10 cellular contexts compared by ENCODE assay signal in the genomic region with DNA sequence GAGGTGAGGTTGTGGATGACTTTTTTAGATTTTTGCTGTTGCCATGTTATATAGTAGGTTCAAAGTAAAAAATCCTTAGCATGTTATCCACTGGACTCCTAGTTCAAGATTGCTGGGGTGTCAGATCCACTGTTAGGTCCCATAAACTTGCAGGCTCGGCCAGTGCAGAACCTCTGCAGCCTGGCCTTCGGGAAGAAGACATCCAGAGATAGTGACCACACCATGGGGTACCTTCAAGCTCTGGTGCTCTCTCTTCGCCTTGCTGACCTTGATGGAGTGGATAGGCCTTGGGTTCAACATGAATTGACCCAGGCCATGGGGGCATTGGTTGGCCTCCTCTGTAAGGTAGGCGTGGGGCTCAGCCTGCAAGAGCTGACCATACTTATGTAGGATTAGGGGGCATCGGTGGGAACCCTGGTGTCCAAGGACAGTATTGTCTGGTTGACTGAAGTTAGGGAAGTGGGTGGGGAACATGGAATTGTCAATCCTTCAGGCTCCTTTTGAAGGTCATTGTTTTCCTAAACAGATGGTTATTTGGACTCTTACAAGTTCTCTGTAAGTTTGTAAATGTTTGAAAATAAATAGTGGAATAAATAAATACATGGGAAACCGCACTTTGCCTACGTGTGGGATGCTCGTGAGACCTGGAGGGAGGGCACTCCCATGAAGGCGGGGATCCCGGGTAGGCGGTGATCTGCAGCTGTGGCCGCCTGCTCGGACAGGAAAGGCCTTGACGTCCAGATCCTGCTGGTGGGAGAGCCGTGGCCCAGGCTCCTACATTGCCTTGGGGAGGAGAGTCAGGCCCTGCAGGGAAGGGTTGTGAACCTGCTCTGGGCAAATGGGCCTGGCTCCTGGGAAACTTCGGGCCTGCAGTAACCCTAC. TPM values are rescaled to one million over a fixed set of nuclear protein-coding genes. Genes with fewer than 3 reads are reported as not detected.
DNase-seq lines count a peak whose midpoint lies in the region; ATAC-seq and TF ChIP-seq lines count a peak whose summit lies in the region.
"Had no signal": no experiment of that assay in that cellular context is flagged by ENCODE, and none has a peak within 500 bp of the region (broad histone marks: within the 10 kb centered on the region; RNA-seq: fewer than 3 reads in every experiment).

No MANE protein-coding gene starts in this region.

- H3K9me3 ChIP-seq in liver (ENCODE audit: control insufficient read depth in 4 of 4, low read length in 3 of 4) (no peaks in the 10 kb centered on the region), thoracic aorta (no peaks in the 10 kb centered on the region)
- H3K9me3 ChIP-seq: transverse colon had no signal

- TF ChIP-seq RAD21 in liver (IDR thresholded peaks at IDR 0.05), result no peak

- peaks cover 84% of the 10 kb centered on the region for H3K4me1 Mint-ChIP-seq in activated CD4-positive, alpha-beta T cell treated with anti-CD3 and anti-CD28 coated beads, Interleukin-2, amount 10 ng/mL, durations not matched to agents 7 days and 5 days
- peaks cover 94% of the 10 kb centered on the region for H3K4me1 Mint-ChIP-seq in activated naive CD8-positive, alpha-beta T cell treated with anti-CD3 and anti-CD28 coated beads, Interleukin-2, amount 50 U/mL, for 24 hours

- peaks cover 24 to 53% (median 37%) of the 10 kb centered on the region in 4 donors for H3K4me1 ChIP-seq in liver (ENCODE audit: control insufficient read depth in 4 of 4, insufficient read depth in 4 of 4, low read length in 3 of 4)
- peaks cover 75 to 93% of the 10 kb centered on the region in 2 donors for H3K4me1 ChIP-seq in thoracic aorta (ENCODE audit: control insufficient read depth in 1 of 2, low read depth in 2 of 2)

- H3K27me3 ChIP-seq in liver (ENCODE audit: control insufficient read depth in 4 of 4, insufficient read depth in 4 of 4, low read length in 3 of 4) (no peaks in the 10 kb centered on the region), thoracic aorta (replicated peaks; ENCODE audit: insufficient read depth) (no peaks in the 10 kb centered on the region)
- H3K27me3 ChIP-seq: transverse colon had no signal

- POLR2A ChIA-PET in activated CD4-positive, alpha-beta T cell treated with anti-CD3 and anti-CD28 coated beads, Interleukin-2, amount 10 ng/mL, durations not matched to agents 7 days and 5 days (lab: Charles Lee), result interaction anchor here (0.7 kb wide), 1 partner anchor 38 kb away, joined by 3 read pairs; no protein-coding TSS in a partner anchor

- peak overlapping the region; percentile 31 for H3K4me3 Mint-ChIP-seq in activated CD4-positive, alpha-beta T cell treated with anti-CD3 and anti-CD28 coated beads, Interleukin-2, amount 10 ng/mL, durations not matched to agents 7 days and 5 days
- no peak overlapping the region for H3K4me3 Mint-ChIP-seq in activated naive CD8-positive, alpha-beta T cell treated with anti-CD3 and anti-CD28 coated beads, Interleukin-2, amount 50 U/mL, for 24 hours

- peaks cover 3% of the 10 kb centered on the region for H3K36me3 Mint-ChIP-seq in activated CD4-positive, alpha-beta T cell treated with anti-CD3 and anti-CD28 coated beads, Interleukin-2, amount 10 ng/mL, durations not matched to agents 7 days and 5 days (ENCODE audit: low read depth)
- peaks cover 2% of the 10 kb centered on the region for H3K36me3 Mint-ChIP-seq in activated naive CD8-positive, alpha-beta T cell treated with anti-CD3 and anti-CD28 coated beads, Interleukin-2, amount 50 U/mL, for 24 hours (ENCODE audit: low read depth)

- WGBS in liver, result 84% methylated on average over 16 of the region's 16 CpGs

- no peaks in the 10 kb centered on the region for H3K9me3 Mint-ChIP-seq in activated CD4-positive, alpha-beta T cell treated with anti-CD3 and anti-CD28 coated beads, Interleukin-2, amount 10 ng/mL, durations not matched to agents 7 days and 5 days
- H3K9me3 Mint-ChIP-seq in activated naive CD8-positive, alpha-beta T cell treated with anti-CD3 and anti-CD28 coated beads, Interleukin-2, amount 50 U/mL, for 24 hours, result no peaks in the 10 kb centered on the region

- no peak overlapping the region for H3K9ac ChIP-seq in liver (ENCODE audit: low read depth in 1 of 2, low read length in 2 of 2)

- TF ChIP-seq CTCF in liver (IDR thresholded peaks at IDR 0.05; ENCODE audit: low read depth, low read length, missing input control), result no peak
- TF ChIP-seq CTCF in thoracic aorta (IDR thresholded peaks at IDR 0.05), result no peak

- H3K27me3 Mint-ChIP-seq in activated CD4-positive, alpha-beta T cell treated with anti-CD3 and anti-CD28 coated beads, Interleukin-2, amount 10 ng/mL, durations not matched to agents 7 days and 5 days, result no peaks in the 10 kb centered on the region
- no peaks in the 10 kb centered on the region for H3K27me3 Mint-ChIP-seq in activated naive CD8-positive, alpha-beta T cell treated with anti-CD3 and anti-CD28 coated beads, Interleukin-2, amount 50 U/mL, for 24 hours

- DNase-seq in activated CD4-positive, alpha-beta T cell treated with anti-CD3 and anti-CD28 coated beads, Interleukin-2, amount 10 ng/mL, durations not matched to agents 7 days and 5 days, result no peak
- DNase-seq in activated CD4-positive, alpha-beta T cell treated with anti-CD3 and anti-CD28 coated beads for 4 hours, result no peak
- no peak for DNase-seq in activated naive CD8-positive, alpha-beta T cell treated with anti-CD3 and anti-CD28 coated beads, Interleukin-2, amount 50 U/mL, for 24 hours
- DNase-seq in thoracic aorta (ENCODE audit: low spot score) (no peak), NCI-H2171 treated with DMSO at 0.1 percent for 48 hours (lab: John Stamatoyannopoulos, UW) (no peak), NOMO-1 (lab: John Stamatoyannopoulos, UW; ENCODE audit: unreplicated experiment in 2 of 2) (no peak)
- DNase-seq: SW 1271, transverse colon had no signal

- no peak for ATAC-seq in activated naive CD8-positive, alpha-beta T cell treated with anti-CD3 and anti-CD28 coated beads, Interleukin-2, amount 50 U/mL, for 24 hours
- no peak for ATAC-seq in thoracic aorta (ENCODE audit: insufficient number of reproducible peaks, low FRiP score, low read depth)
- ATAC-seq in HG03432 (IDR thresholded peaks at IDR 0.05; ENCODE audit: unreplicated experiment), result no peak

- H3K27ac Mint-ChIP-seq in activated CD4-positive, alpha-beta T cell treated with anti-CD3 and anti-CD28 coated beads, Interleukin-2, amount 10 ng/mL, durations not matched to agents 7 days and 5 days, result peak overlapping the region; percentile 82
- H3K27ac Mint-ChIP-seq in activated naive CD8-positive, alpha-beta T cell treated with anti-CD3 and anti-CD28 coated beads, Interleukin-2, amount 50 U/mL, for 24 hours, result peak overlapping the region; percentile 99

- CTCF ChIA-PET in activated CD4-positive, alpha-beta T cell treated with anti-CD3 and anti-CD28 coated beads, Interleukin-2, amount 10 ng/mL, durations not matched to agents 7 days and 5 days (lab: Charles Lee), result interaction anchor here (1.1 to 2.2 kb wide), 4 partner anchors 8 to 64 kb away, joined by 3 to 7 read pairs (median 4); no protein-coding TSS in a partner anchor

- no peaks in the 10 kb centered on the region for H3K36me3 ChIP-seq in liver (ENCODE audit: control insufficient read depth in 4 of 4, insufficient read depth in 3 of 4, low read depth in 1 of 4, low read length in 3 of 4)
- H3K36me3 ChIP-seq in thoracic aorta, result no peaks in the 10 kb centered on the region
- H3K36me3 ChIP-seq: transverse colon had no signal

- peak overlapping the region; percentile 47 to 65 for H3K27ac ChIP-seq in liver (ENCODE audit: low read depth in 1 of 2, low read length in 2 of 2)
- H3K27ac ChIP-seq in thoracic aorta, result peak overlapping the region; percentile 51 to 56

- no peak overlapping the region for H3K4me3 ChIP-seq in liver (ENCODE audit: low read depth in 1 of 3, low read length in 3 of 3)
- no peak overlapping the region for H3K4me3 ChIP-seq in thoracic aorta
- H3K4me3 ChIP-seq: transverse colon had no signal

TF ChIP-seq in liver, 16 proteins besides CTCF, POLR2A, EP300 and RAD21 (continues in another document):
- no peak for TF ChIP-seq RXRA (IDR thresholded peaks at IDR 0.05)
- TF ChIP-seq, protein P1, sequence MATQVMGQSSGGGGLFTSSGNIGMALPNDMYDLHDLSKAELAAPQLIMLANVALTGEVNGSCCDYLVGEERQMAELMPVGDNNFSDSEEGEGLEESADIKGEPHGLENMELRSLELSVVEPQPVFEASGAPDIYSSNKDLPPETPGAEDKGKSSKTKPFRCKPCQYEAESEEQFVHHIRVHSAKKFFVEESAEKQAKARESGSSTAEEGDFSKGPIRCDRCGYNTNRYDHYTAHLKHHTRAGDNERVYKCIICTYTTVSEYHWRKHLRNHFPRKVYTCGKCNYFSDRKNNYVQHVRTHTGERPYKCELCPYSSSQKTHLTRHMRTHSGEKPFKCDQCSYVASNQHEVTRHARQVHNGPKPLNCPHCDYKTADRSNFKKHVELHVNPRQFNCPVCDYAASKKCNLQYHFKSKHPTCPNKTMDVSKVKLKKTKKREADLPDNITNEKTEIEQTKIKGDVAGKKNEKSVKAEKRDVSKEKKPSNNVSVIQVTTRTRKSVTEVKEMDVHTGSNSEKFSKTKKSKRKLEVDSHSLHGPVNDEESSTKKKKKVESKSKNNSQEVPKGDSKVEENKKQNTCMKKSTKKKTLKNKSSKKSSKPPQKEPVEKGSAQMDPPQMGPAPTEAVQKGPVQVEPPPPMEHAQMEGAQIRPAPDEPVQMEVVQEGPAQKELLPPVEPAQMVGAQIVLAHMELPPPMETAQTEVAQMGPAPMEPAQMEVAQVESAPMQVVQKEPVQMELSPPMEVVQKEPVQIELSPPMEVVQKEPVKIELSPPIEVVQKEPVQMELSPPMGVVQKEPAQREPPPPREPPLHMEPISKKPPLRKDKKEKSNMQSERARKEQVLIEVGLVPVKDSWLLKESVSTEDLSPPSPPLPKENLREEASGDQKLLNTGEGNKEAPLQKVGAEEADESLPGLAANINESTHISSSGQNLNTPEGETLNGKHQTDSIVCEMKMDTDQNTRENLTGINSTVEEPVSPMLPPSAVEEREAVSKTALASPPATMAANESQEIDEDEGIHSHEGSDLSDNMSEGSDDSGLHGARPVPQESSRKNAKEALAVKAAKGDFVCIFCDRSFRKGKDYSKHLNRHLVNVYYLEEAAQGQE (IDR thresholded peaks at IDR 0.05), result no peak
- TF ChIP-seq YY1 (IDR thresholded peaks at IDR 0.05), result no peak
- no peak for TF ChIP-seq HNF4G (IDR thresholded peaks at IDR 0.05)
- TF ChIP-seq EGR1 (IDR thresholded peaks at IDR 0.05; ENCODE audit: low read depth in 2 of 2), result no peak

RNA-seq across cellular contexts. Expression of gene BCR, which starts 37.1 kb away (rescaled TPM):
- 10 to 100 TPM; 45.6 to 48.1 TPM for total RNA-seq in activated CD4-positive, alpha-beta T cell treated with anti-CD3 and anti-CD28 coated beads, Interleukin-2, amount 10 ng/mL, durations not matched to agents 7 days and 5 days
- 10 to 100 TPM; 16.4 to 35.6 TPM for total RNA-seq in liver
- 10 to 100 TPM in 1 of 2 donors, 1 to 10 TPM in 1; 7.4 to 20.2 TPM for polyA plus RNA-seq in liver
- total RNA-seq in thoracic aorta, result 100 to 1,000 TPM in 1 of 2 donors, 10 to 100 TPM in 1; 73.2 to 232 TPM
